Comparison of ENCODE assay signal across 19 cellular contexts in the genomic region with DNA sequence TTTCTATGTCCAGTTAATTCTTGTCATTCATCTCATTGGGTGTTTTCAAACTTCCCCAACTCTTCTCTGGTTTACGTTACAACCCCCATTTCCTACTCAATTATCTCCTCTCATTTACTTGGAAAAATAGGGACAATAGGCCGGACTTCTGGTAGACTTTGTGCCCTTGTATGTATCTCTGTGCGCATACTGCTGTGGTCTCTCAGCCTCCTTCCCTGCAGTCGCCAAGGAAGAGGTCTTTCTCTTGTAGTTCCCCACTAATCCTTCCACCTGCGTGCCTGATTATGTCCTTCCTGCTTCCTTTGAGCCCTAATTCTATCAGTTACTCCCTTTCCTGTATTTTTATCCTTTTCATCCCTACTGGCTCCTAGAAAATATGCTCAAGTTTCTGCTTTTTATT.
"Had no signal": no experiment of that assay in that cellular context is flagged by ENCODE, and none has a peak within 500 bp of the region (broad histone marks: within the 10 kb centered on the region; RNA-seq: fewer than 3 reads in every experiment).

No MANE protein-coding gene starts in this region.

- H3K9me3 ChIP-seq: left lung, tibial artery had no signal

- H3K4me3 ChIP-seq: cardiac muscle cell, left lung, tibial artery had no signal

- H3K4me1 Mint-ChIP-seq: activated B cell treated with CpG ODN at 0.5 μM for 24 hours had no signal

- H3K27ac ChIP-seq: cardiac muscle cell, foreskin keratinocyte, tibial artery had no signal

- H3K36me3 ChIP-seq: cardiac muscle cell, left lung, tibial artery had no signal

- H3K27me3 Mint-ChIP-seq: activated B cell treated with CpG ODN at 0.5 μM for 24 hours; activated CD4-positive, alpha-beta T cell treated with anti-CD3 and anti-CD28 coated beads for 36 hours; dendritic cell treated with granulocyte-macrophage colony-stimulating factor and Interleukin-4, amounts not matched to agents 40 ng/mL and 50 ng/mL, for 4 days; stimulated activated naive CD8-positive, alpha-beta T cell treated with anti-CD3 and anti-CD28 coated beads, Interleukin-15, Interleukin-2, amounts not matched to agents 100 ng/mL and 50 ng/mL, for 24 hours had no signal

- H3K4me3 Mint-ChIP-seq: activated B cell treated with CpG ODN at 0.5 μM for 24 hours; activated CD4-positive, alpha-beta T cell treated with anti-CD3 and anti-CD28 coated beads for 36 hours; activated T-cell treated with anti-CD3 and anti-CD28 coated beads, Interleukin-2, amount 50 U/mL, for 4 hours; dendritic cell treated with granulocyte-macrophage colony-stimulating factor and Interleukin-4, amounts not matched to agents 40 ng/mL and 50 ng/mL, for 4 days; immature natural killer cell; stimulated activated naive CD8-positive, alpha-beta T cell treated with anti-CD3 and anti-CD28 coated beads, Interleukin-15, Interleukin-2, amounts not matched to agents 100 ng/mL and 50 ng/mL, for 24 hours had no signal

- H3K9me3 Mint-ChIP-seq: activated B cell treated with CpG ODN at 0.5 μM for 24 hours; activated T-cell treated with anti-CD3 and anti-CD28 coated beads, Interleukin-2, amount 50 U/mL, for 4 hours; activated T-helper 2 cell treated with anti-CD3 and anti-CD28 coated beads, Interferon-gamma antibody, Interleukin-2, Interleukin-4, amounts not matched to agents 10 μg/mL and 5 μg/mL and 100 μg/mL, durations not matched to agents 14 hours and 24 hours and 36 hours; dendritic cell treated with granulocyte-macrophage colony-stimulating factor and Interleukin-4, amounts not matched to agents 40 ng/mL and 50 ng/mL, for 4 days; immature natural killer cell; stimulated activated naive CD8-positive, alpha-beta T cell treated with anti-CD3 and anti-CD28 coated beads, Interleukin-15, Interleukin-2, amounts not matched to agents 100 ng/mL and 50 ng/mL, for 24 hours had no signal

- DNase-seq: activated B cell treated with CpG ODN at 0.5 μM for 24 hours; activated CD4-positive, alpha-beta T cell treated with anti-CD3 and anti-CD28 coated beads for 36 hours; activated CD4-positive, alpha-beta T cell treated with anti-CD3 and anti-CD28 coated beads, Interleukin-2, amount 50 U/mL, for 4 hours; activated CD8-positive, alpha-beta memory T cell treated with anti-CD3 and anti-CD28 coated beads, Interleukin-2, amount 50 U/mL, for 48 hours; activated naive CD4-positive, alpha-beta T cell treated with Interleukin-2 at 50 U/mL for 16 hours; activated T-cell treated with anti-CD3 and anti-CD28 coated beads, Interleukin-2, amount 50 U/mL, for 4 hours; effector CD4-positive, alpha-beta T cell; erythroblast; foreskin keratinocyte; immature natural killer cell; left lung; stimulated activated CD4-positive, alpha-beta T cell treated with anti-CD3 and anti-CD28 coated beads, Interleukin-1b, Interleukin-23, amount 100 ng/mL, for 48 hours; T-helper 1 cell; T-helper 9 cell; tibial artery had no signal

- H3K27me3 ChIP-seq: cardiac muscle cell, foreskin keratinocyte, left lung, tibial artery had no signal

- ATAC-seq: activated CD4-positive, alpha-beta T cell treated with anti-CD3 and anti-CD28 coated beads for 36 hours; activated T-cell treated with anti-CD3 and anti-CD28 coated beads, Interleukin-2, amount 50 U/mL, for 4 hours; foreskin keratinocyte; left lung had no signal

- H3K27ac Mint-ChIP-seq: activated B cell treated with CpG ODN at 0.5 μM for 24 hours; activated CD4-positive, alpha-beta T cell treated with anti-CD3 and anti-CD28 coated beads for 36 hours; activated T-helper 2 cell treated with anti-CD3 and anti-CD28 coated beads, Interferon-gamma antibody, Interleukin-2, Interleukin-4, amounts not matched to agents 10 μg/mL and 5 μg/mL and 100 μg/mL, durations not matched to agents 14 hours and 24 hours and 36 hours; dendritic cell treated with granulocyte-macrophage colony-stimulating factor and Interleukin-4, amounts not matched to agents 40 ng/mL and 50 ng/mL, for 4 days; stimulated activated naive CD8-positive, alpha-beta T cell treated with anti-CD3 and anti-CD28 coated beads, Interleukin-15, Interleukin-2, amounts not matched to agents 100 ng/mL and 50 ng/mL, for 24 hours had no signal
